Comparison of ENCODE assay signal across 8 cellular contexts in the genomic region with DNA sequence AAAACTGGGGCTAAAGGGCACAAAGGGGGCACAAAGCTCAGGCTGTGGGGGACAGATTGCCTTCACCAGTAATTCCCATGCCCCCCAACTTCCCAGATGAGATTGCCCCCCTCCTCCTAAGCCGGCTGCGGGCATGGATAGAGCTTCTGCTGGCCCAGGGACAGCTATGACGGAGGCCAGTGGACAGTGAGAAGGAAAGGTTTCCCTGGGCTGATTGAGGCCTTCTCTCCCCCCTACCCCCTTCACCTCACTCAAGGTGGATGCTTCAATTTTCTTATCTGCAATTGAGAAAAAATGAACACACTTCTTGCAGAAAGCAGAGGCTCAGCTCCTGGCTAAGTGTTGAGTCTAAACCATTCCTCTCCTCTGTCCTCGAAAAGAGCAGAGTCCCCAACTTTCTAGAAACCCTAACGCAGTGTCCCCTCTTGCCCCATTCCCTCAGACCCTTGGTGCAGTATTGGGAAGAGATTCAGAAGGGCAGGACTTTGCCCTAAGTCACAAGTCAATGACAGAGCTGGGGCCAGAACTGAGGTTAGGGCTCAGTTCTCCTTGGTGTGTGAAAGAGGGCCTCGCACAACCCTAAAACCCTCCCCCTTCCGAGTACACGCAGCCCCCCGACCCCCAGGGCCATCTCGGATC. TPM values are rescaled to one million over a fixed set of nuclear protein-coding genes. Genes with fewer than 3 reads are reported as not detected.
A peak's percentile ranks its signal among the peaks of the same experiment; 100 is the strongest.
DNase-seq lines count a peak whose midpoint lies in the region; ATAC-seq and TF ChIP-seq lines count a peak whose summit lies in the region.

No MANE protein-coding gene starts in this region.

- TF ChIP-seq POLR2A in gastrocnemius medialis (IDR thresholded peaks at IDR 0.05), result no peak

- peaks cover 2% of the 10 kb centered on the region for H3K27me3 Mint-ChIP-seq in activated CD8-positive, alpha-beta T cell treated with anti-CD3 and anti-CD28 coated beads for 36 hours

- no peak for TF ChIP-seq CTCF in activated CD8-positive, alpha-beta T cell treated with anti-CD3 and anti-CD28 coated beads for 36 hours (IDR thresholded peaks at IDR 0.05)
- TF ChIP-seq CTCF in gastrocnemius medialis (IDR thresholded peaks at IDR 0.05 in 4 of 5, conservative IDR thresholded peaks at IDR 0.05 in 1 of 5), result no peak

- no peaks in the 10 kb centered on the region for H3K9me3 Mint-ChIP-seq in activated CD8-positive, alpha-beta T cell treated with anti-CD3 and anti-CD28 coated beads for 36 hours

- no peaks in the 10 kb centered on the region for H3K9me3 ChIP-seq in gastrocnemius medialis

- no peak for ATAC-seq in activated CD8-positive, alpha-beta T cell treated with anti-CD3 and anti-CD28 coated beads for 36 hours
- ATAC-seq in left cardiac atrium, result peak; percentile 17 to 23
- ATAC-seq in gastrocnemius medialis, result no peak
- no peak for ATAC-seq in GM21723 (IDR thresholded peaks at IDR 0.05; ENCODE audit: unreplicated experiment)
- no peak for ATAC-seq in GM19452 (IDR thresholded peaks at IDR 0.05; ENCODE audit: unreplicated experiment)

- peak overlapping the region; percentile 90 to 100 (median 98) for H3K27ac ChIP-seq in gastrocnemius medialis

- H3K27me3 ChIP-seq in H7 (ENCODE audit: control insufficient read depth, insufficient read depth, low read length) (no peaks in the 10 kb centered on the region), gastrocnemius medialis (no peaks in the 10 kb centered on the region)

- H3K4me3 ChIP-seq in H7 (ENCODE audit: insufficient read depth, low read depth, low read length) (peak overlapping the region; percentile 68), gastrocnemius medialis (peak overlapping the region; percentile 60 to 97 (median 91))

- peaks cover 46% of the 10 kb centered on the region for H3K4me1 Mint-ChIP-seq in activated CD8-positive, alpha-beta T cell treated with anti-CD3 and anti-CD28 coated beads for 36 hours (ENCODE audit: low read depth)

- no peaks in the 10 kb centered on the region for H3K36me3 ChIP-seq in H7 (replicated peaks; ENCODE audit: control insufficient read depth, insufficient read depth, low read length)
- H3K36me3 ChIP-seq in gastrocnemius medialis, result no peaks in the 10 kb centered on the region

- in situ Hi-C loops in gastrocnemius medialis (cut with MboI; ENCODE audit: low sequenced_read_pairs in 4 of 4), result loop anchor here in 2 of 4 donors (25.0 kb wide), 2 partner anchors 1135 to 1160 kb away; a partner anchor contains a TSS

- DNase-seq in H7, result no peak
- no peak for DNase-seq in activated CD8-positive, alpha-beta T cell treated with anti-CD3 and anti-CD28 coated beads for 36 hours
- peak; percentile 37 for DNase-seq in left cardiac atrium
- peak in 1 of 2 donors; percentile 58 for DNase-seq in gastrocnemius medialis
- no peak for DNase-seq in stimulated activated naive CD4-positive, alpha-beta T cell treated with Interleukin-2 at 50 U/mL for 16 hours (lab: John Stamatoyannopoulos, UW)
- no peak for DNase-seq in NCI-H187 treated with DMSO at 0.1 percent for 48 hours (lab: John Stamatoyannopoulos, UW)

- H3K27ac Mint-ChIP-seq in activated CD8-positive, alpha-beta T cell treated with anti-CD3 and anti-CD28 coated beads for 36 hours, result peak overlapping the region; percentile 81

- POLR2A ChIA-PET in activated CD8-positive, alpha-beta T cell treated with anti-CD3 and anti-CD28 coated beads for 36 hours (lab: Charles Lee), result interaction anchor here (1.1 to 3.9 kb wide), 9 partner anchors 10 to 89 kb away, joined by 3 to 21 read pairs (median 4); a partner anchor contains a TSS

- intact Hi-C loops in activated CD8-positive, alpha-beta T cell treated with anti-CD3 and anti-CD28 coated beads for 36 hours (cut with micrococcal nuclease), result no loop called here
- intact Hi-C loops in left cardiac atrium (cut with DNase I), result no loop called here
- intact Hi-C loops in gastrocnemius medialis (cut with DNase I; ENCODE audit: low total_unique reads), result no loop called here

- CTCF ChIA-PET in activated CD8-positive, alpha-beta T cell treated with anti-CD3 and anti-CD28 coated beads for 36 hours (lab: Charles Lee), result interaction anchor here (0.8 to 4.5 kb wide), 13 partner anchors 12 to 424 kb away, joined by 3 to 20 read pairs (median 5); a partner anchor contains a TSS

- peaks cover 28 to 52% of the 10 kb centered on the region in 2 donors for H3K4me1 ChIP-seq in gastrocnemius medialis

- H3K36me3 Mint-ChIP-seq in activated CD8-positive, alpha-beta T cell treated with anti-CD3 and anti-CD28 coated beads for 36 hours (ENCODE audit: low read depth), result peaks cover 8% of the 10 kb centered on the region

- peak overlapping the region; percentile 79 for H3K4me3 Mint-ChIP-seq in activated CD8-positive, alpha-beta T cell treated with anti-CD3 and anti-CD28 coated beads for 36 hours

RNA-seq across cellular contexts. Expression of a gene that starts 0.8 kb away (rescaled TPM):
- total RNA-seq in H7 (2014; rRNA removed; shearing (Covaris generic)), result 47.3 and 56.1 TPM in 2 replicates
- 10 to 100 TPM; 21.1 to 22.0 TPM for total RNA-seq in activated CD8-positive, alpha-beta T cell treated with anti-CD3 and anti-CD28 coated beads for 36 hours
- 100 to 1,000 TPM in 1 of 2 donors, 10 to 100 TPM in 1; 51.4 to 152 TPM for total RNA-seq in left cardiac atrium
- 100 to 1,000 TPM in 2 of 4 donors, 10 to 100 TPM in 2; 50.4 to 168 (median 97.8) TPM for total RNA-seq in gastrocnemius medialis

RNA-seq across cellular contexts. Expression of a gene that starts 15.5 kb away (rescaled TPM):
- total RNA-seq in H7 (2014; rRNA removed; shearing (Covaris generic)), result 11.8 and 22.8 TPM in 2 replicates
- total RNA-seq in activated CD8-positive, alpha-beta T cell treated with anti-CD3 and anti-CD28 coated beads for 36 hours, result 10 to 100 TPM; 19.6 to 20.7 TPM
- total RNA-seq in left cardiac atrium (10 to 100 TPM; 23.4 to 24.1 TPM), gastrocnemius medialis (10 to 100 TPM; 34.0 to 59.5 (median 43.7) TPM)

RNA-seq across cellular contexts. Expression of a gene that starts 30.7 kb away (rescaled TPM):
- not detected in 2 replicates for total RNA-seq in H7 (2014; rRNA removed; shearing (Covaris generic))
- total RNA-seq in activated CD8-positive, alpha-beta T cell treated with anti-CD3 and anti-CD28 coated beads for 36 hours, result under 1 TPM in 1 of 2 experiments, not detected in 1; 0.29 TPM
- 1 to 10 TPM in 1 of 2 donors, under 1 TPM in 1; 0.68 to 2.0 TPM for total RNA-seq in left cardiac atrium
- not detected for total RNA-seq in gastrocnemius medialis

RNA-seq across cellular contexts. Expression of a gene that starts 39.3 kb away (rescaled TPM):
- total RNA-seq in H7 (2014; rRNA removed; shearing (Covaris generic)), result 0.14 and 0.67 TPM in 2 replicates
- total RNA-seq in activated CD8-positive, alpha-beta T cell treated with anti-CD3 and anti-CD28 coated beads for 36 hours, result 1 to 10 TPM in 1 of 2 experiments, under 1 TPM in 1; 0.74 to 1.2 TPM
- not detected for total RNA-seq in left cardiac atrium
- total RNA-seq in gastrocnemius medialis, result not detected

RNA-seq across cellular contexts. Expression of a gene that starts 40.8 kb away (rescaled TPM):
- not detected in 2 replicates for total RNA-seq in H7 (2014; rRNA removed; shearing (Covaris generic))
- not detected for total RNA-seq in activated CD8-positive, alpha-beta T cell treated with anti-CD3 and anti-CD28 coated beads for 36 hours
- total RNA-seq in left cardiac atrium, result not detected
- not detected for total RNA-seq in gastrocnemius medialis

Comparison
In these comparisons a context has a peak if more than half of its experiments do, and no peak if none do; other contexts are left out.
1. ATAC-seq: peak in left cardiac atrium (2 of 2); none in activated CD8-positive, alpha-beta T cell treated with anti-CD3 and anti-CD28 coated beads for 36 hours (single experiment), gastrocnemius medialis (0 of 2), GM21723 (single experiment) and GM19452 (single experiment).